Comparison of ENCODE assay signal across 14 cellular contexts in genomic region chr3:126745760-126746394, GRCh38. TPM values are rescaled to one million over a fixed set of nuclear protein-coding genes. Genes with fewer than 3 reads are reported as not detected.
DNase-seq lines count a peak whose midpoint lies in the region; TF ChIP-seq lines count a peak whose summit lies in the region.
"Had no signal": no experiment of that assay in that cellular context is flagged by ENCODE, and none has a peak within 500 bp of the region (broad histone marks: within the 10 kb centered on the region; RNA-seq: fewer than 3 reads in every experiment).

No MANE protein-coding gene starts in this region.

- H3K4me3 Mint-ChIP-seq in neural crest cell (no peak overlapping the region), HFFc6 (no peak overlapping the region)
- H3K4me3 Mint-ChIP-seq in activated T-helper 2 cell treated with anti-CD3 and anti-CD28 coated beads, Interferon-gamma antibody, Interleukin-2, Interleukin-4, amounts not matched to agents 10 μg/mL and 5 μg/mL and 100 μg/mL, durations not matched to agents 14 hours and 24 hours and 36 hours (ENCODE audit: low read depth), result no peak overlapping the region
- H3K4me3 Mint-ChIP-seq: activated T-helper 1 cell treated with anti-CD3 and anti-CD28 coated beads, Interleukin-12 subunit alpha, Interleukin-12 subunit beta, Interleukin-2, Interleukin-4 antibody, amounts not matched to agents 30 ng/mL and 10 ng/mL and 1 ng/mL, durations not matched to agents 14 hours and 24 hours and 36 hours; CD4-positive, CD25-positive, alpha-beta regulatory T cell had no signal

- H3K4me3 ChIP-seq in fibroblast of the aortic adventitia (ENCODE audit: low read depth, low read length), result no peak overlapping the region
- H3K4me3 ChIP-seq in A673 (ENCODE audit: low read depth, low read length, poor library complexity, severe bottlenecking), result no peak overlapping the region

- peaks cover 2% of the 10 kb centered on the region for H3K4me1 ChIP-seq in A673 (ENCODE audit: insufficient read depth, low read length, poor library complexity, severe bottlenecking)

- no peak for TF ChIP-seq CTCF in fibroblast of the aortic adventitia (IDR thresholded peaks at IDR 0.05; ENCODE audit: insufficient read depth, low read length)
- TF ChIP-seq CTCF in neural crest cell (conservative IDR thresholded peaks at IDR 0.05), result no peak
- TF ChIP-seq CTCF in HFFc6 (IDR thresholded peaks at IDR 0.05), result no peak
- no peak for TF ChIP-seq CTCF in A673 (conservative IDR thresholded peaks at IDR 0.05; ENCODE audit: low read depth, low read length)

- H3K27me3 Mint-ChIP-seq in neural crest cell (ENCODE audit: low read depth), result no peaks in the 10 kb centered on the region
- no peaks in the 10 kb centered on the region; the same call in none of the 2 replicates for H3K27me3 Mint-ChIP-seq in HFFc6 (ENCODE audit: insufficient read depth)
- H3K27me3 Mint-ChIP-seq in activated T-helper 2 cell treated with anti-CD3 and anti-CD28 coated beads, Interferon-gamma antibody, Interleukin-2, Interleukin-4, amounts not matched to agents 10 μg/mL and 5 μg/mL and 100 μg/mL, durations not matched to agents 14 hours and 24 hours and 36 hours (ENCODE audit: low read depth), result no peaks in the 10 kb centered on the region
- H3K27me3 Mint-ChIP-seq: CD4-positive, CD25-positive, alpha-beta regulatory T cell had no signal

- CTCF ChIA-PET in A673 (lab: Charles Lee), result no interaction called here

- H3K4me1 Mint-ChIP-seq in neural crest cell (peaks cover 31% of the 10 kb centered on the region), HFFc6 (ENCODE audit: low read depth) (peaks cover 18% of the 10 kb centered on the region)
- H3K4me1 Mint-ChIP-seq in activated T-helper 2 cell treated with anti-CD3 and anti-CD28 coated beads, Interferon-gamma antibody, Interleukin-2, Interleukin-4, amounts not matched to agents 10 μg/mL and 5 μg/mL and 100 μg/mL, durations not matched to agents 14 hours and 24 hours and 36 hours (ENCODE audit: low read depth), result no peaks in the 10 kb centered on the region

- no peaks in the 10 kb centered on the region for H3K36me3 ChIP-seq in A673 (ENCODE audit: insufficient read depth, low read length, poor library complexity, severe bottlenecking)

- no TSS peak for BruUV-seq in A673 (replicated peaks; lab: Mats Ljungman, UMichigan)

- no peaks in the 10 kb centered on the region for H3K9me3 ChIP-seq in A673 (ENCODE audit: low read depth, low read length, poor library complexity, severe bottlenecking)

- no peaks in the 10 kb centered on the region for H3K9me3 Mint-ChIP-seq in neural crest cell
- H3K9me3 Mint-ChIP-seq in HFFc6, result no peaks in the 10 kb centered on the region
- H3K9me3 Mint-ChIP-seq in activated T-helper 2 cell treated with anti-CD3 and anti-CD28 coated beads, Interferon-gamma antibody, Interleukin-2, Interleukin-4, amounts not matched to agents 10 μg/mL and 5 μg/mL and 100 μg/mL, durations not matched to agents 14 hours and 24 hours and 36 hours, result no peaks in the 10 kb centered on the region
- H3K9me3 Mint-ChIP-seq: activated T-helper 1 cell treated with anti-CD3 and anti-CD28 coated beads, Interleukin-12 subunit alpha, Interleukin-12 subunit beta, Interleukin-2, Interleukin-4 antibody, amounts not matched to agents 30 ng/mL and 10 ng/mL and 1 ng/mL, durations not matched to agents 14 hours and 24 hours and 36 hours had no signal

- DNase-seq in DMS79 treated with DMSO at 0.1 percent for 48 hours (lab: John Stamatoyannopoulos, UW), result peak; percentile 52
- peak; percentile 35 for DNase-seq in NCI-H2029 (lab: John Stamatoyannopoulos, UW)
- DNase-seq in fibroblast of the aortic adventitia (ENCODE audit: low read depth), result peak; percentile 21
- DNase-seq in neural crest cell (ENCODE audit: low read depth, low spot score), result no peak
- DNase-seq in activated naive CD4-positive, alpha-beta T cell (lab: John Stamatoyannopoulos, UW), result no peak
- no peak for DNase-seq in HFFc6
- DNase-seq in A673 (ENCODE audit: low spot score), result no peak
- DNase-seq in activated T-helper 2 cell treated with anti-CD3 and anti-CD28 coated beads, Interferon-gamma antibody, Interleukin-2, Interleukin-4, amounts not matched to agents 10 μg/mL and 5 μg/mL and 100 μg/mL, durations not matched to agents 14 hours and 24 hours and 36 hours (ENCODE audit: low spot score), result no peak
- DNase-seq: H7, NCI-H2171 had no signal

- no peak overlapping the region for H3K27ac ChIP-seq in A673 (ENCODE audit: low read depth, low read length, poor library complexity, severe bottlenecking)
- H3K27ac ChIP-seq: epithelial cell of prostate, KMS-11 had no signal

- H3K27ac Mint-ChIP-seq in neural crest cell (ENCODE audit: unreplicated experiment) (peak overlapping the region; percentile 27), HFFc6 (no peak overlapping the region)
- H3K27ac Mint-ChIP-seq in activated T-helper 2 cell treated with anti-CD3 and anti-CD28 coated beads, Interferon-gamma antibody, Interleukin-2, Interleukin-4, amounts not matched to agents 10 μg/mL and 5 μg/mL and 100 μg/mL, durations not matched to agents 14 hours and 24 hours and 36 hours, result no peak overlapping the region
- H3K27ac Mint-ChIP-seq: activated T-helper 1 cell treated with anti-CD3 and anti-CD28 coated beads, Interleukin-12 subunit alpha, Interleukin-12 subunit beta, Interleukin-2, Interleukin-4 antibody, amounts not matched to agents 30 ng/mL and 10 ng/mL and 1 ng/mL, durations not matched to agents 14 hours and 24 hours and 36 hours; CD4-positive, CD25-positive, alpha-beta regulatory T cell had no signal

- POLR2A ChIA-PET in A673 (lab: Charles Lee; ENCODE audit: low non-redundant PET), result no interaction called here

- H3K36me3 Mint-ChIP-seq in neural crest cell (ENCODE audit: low read depth) (peaks cover 12% of the 10 kb centered on the region), HFFc6 (ENCODE audit: low read depth) (0 out of 2 replicates have a peak, but pooled peaks cover 4% of the 10 kb centered on the region)
- H3K36me3 Mint-ChIP-seq in activated T-helper 2 cell treated with anti-CD3 and anti-CD28 coated beads, Interferon-gamma antibody, Interleukin-2, Interleukin-4, amounts not matched to agents 10 μg/mL and 5 μg/mL and 100 μg/mL, durations not matched to agents 14 hours and 24 hours and 36 hours (ENCODE audit: low read depth), result no peaks in the 10 kb centered on the region

- H3K27me3 ChIP-seq in A673 (replicated peaks; ENCODE audit: insufficient read depth, low read depth, low read length, poor library complexity), result no peaks in the 10 kb centered on the region

- intact Hi-C loops in A673 (cut with micrococcal nuclease; ENCODE audit: unreplicated experiment), result no loop called here
- intact Hi-C loops in activated T-helper 2 cell treated with anti-CD3 and anti-CD28 coated beads, Interferon-gamma antibody, Interleukin-2, Interleukin-4, amounts not matched to agents 10 μg/mL and 5 μg/mL and 100 μg/mL, durations not matched to agents 14 hours and 24 hours and 36 hours (cut with micrococcal nuclease), result no loop called here

RNA-seq across cellular contexts. Expression of gene CHCHD6, which starts 41.8 kb away (rescaled TPM):
- 10.8 and 13.4 TPM in 2 replicates for total RNA-seq in fibroblast of the aortic adventitia (ENCODE audit: low replicate concordance)
- total RNA-seq in neural crest cell, result 32.9 and 33.6 TPM in 2 replicates
- 10 to 100 TPM; 18.6 to 22.9 (median 19.9) TPM for total RNA-seq in HFFc6 (2021; fragmentation: NEBNext Ultra II Directional; extraction: Animal tissue kit (Norgen Biotek cat#: 25700))
- total RNA-seq in A673 (2021), result 23.3 and 24.8 TPM in 2 replicates
- 9.1 and 15.7 TPM in 2 replicates for total RNA-seq in activated T-helper 2 cell treated with anti-CD3 and anti-CD28 coated beads, Interferon-gamma antibody, Interleukin-2, Interleukin-4, amounts not matched to agents 10 μg/mL and 5 μg/mL and 100 μg/mL, durations not matched to agents 14 hours and 24 hours and 36 hours

Comparison
In these comparisons a context has a peak if more than half of its experiments do, and no peak if none do; other contexts are left out.
1. DNase-seq: peak in DMS79 treated with DMSO at 0.1 percent for 48 hours (single experiment), NCI-H2029 (single experiment) and fibroblast of the aortic adventitia (single experiment); none in neural crest cell (single experiment), activated naive CD4-positive, alpha-beta T cell (0 of 4), HFFc6 (single experiment), A673 (single experiment) and activated T-helper 2 cell treated with anti-CD3 and anti-CD28 coated beads, Interferon-gamma antibody, Interleukin-2, Interleukin-4, amounts not matched to agents 10 μg/mL and 5 μg/mL and 100 μg/mL, durations not matched to agents 14 hours and 24 hours and 36 hours (single experiment).